In the genomic region with DNA sequence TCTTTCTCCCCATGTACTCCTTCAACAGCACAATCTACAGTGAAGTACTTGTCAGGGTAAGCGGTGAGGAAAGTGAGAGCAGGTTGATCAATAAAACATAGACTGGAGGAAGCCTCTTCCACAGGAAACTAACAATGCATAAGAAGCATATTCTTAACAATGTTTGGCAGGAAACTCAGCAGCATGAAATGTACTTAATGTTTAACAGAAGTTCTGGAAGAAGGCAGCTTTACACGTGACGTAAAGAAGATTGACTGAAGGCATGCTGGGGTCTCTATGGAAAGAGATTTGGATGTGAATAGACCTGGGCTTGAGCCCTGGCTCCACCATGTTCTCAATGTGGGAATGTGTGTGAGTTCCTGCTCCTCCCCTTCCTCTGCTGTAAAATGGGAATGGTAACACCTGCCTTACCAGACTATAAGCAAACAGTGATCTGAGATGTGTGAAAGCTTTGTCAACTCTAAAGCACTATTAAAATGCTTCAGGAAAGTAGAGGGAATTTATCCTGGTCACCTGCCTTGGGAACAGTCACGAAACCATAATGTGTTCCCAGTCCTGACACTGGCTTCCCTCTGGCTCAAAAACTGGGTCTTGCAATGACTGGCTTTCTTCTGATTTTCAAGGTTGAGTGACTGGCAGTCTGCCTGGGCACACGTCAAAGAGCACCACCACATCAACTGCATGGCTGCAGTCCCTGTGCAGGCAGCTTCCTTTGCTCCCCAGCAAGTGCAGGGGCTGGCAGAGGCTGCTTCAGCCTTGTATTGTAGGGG, we compare ENCODE assay signal across 22 cellular contexts.
A peak's percentile ranks its signal among the peaks of the same experiment; 100 is the strongest.
DNase-seq lines count a peak whose midpoint lies in the region; ATAC-seq and TF ChIP-seq lines count a peak whose summit lies in the region.
"Had no signal": no experiment of that assay in that cellular context is flagged by ENCODE, and none has a peak within 500 bp of the region (broad histone marks: within the 10 kb centered on the region; RNA-seq: fewer than 3 reads in every experiment).

No MANE protein-coding gene starts in this region.

- no peaks in the 10 kb centered on the region for H3K27me3 ChIP-seq in testis
- H3K27me3 ChIP-seq: heart left ventricle, sigmoid colon, upper lobe of left lung had no signal

- no peaks in the 10 kb centered on the region for H3K4me1 ChIP-seq in testis
- H3K4me1 ChIP-seq: heart left ventricle, left ventricle myocardium inferior, parathyroid adenoma, upper lobe of left lung had no signal

- TF ChIP-seq CTCF in testis (IDR thresholded peaks at IDR 0.05): no peak

- H3K36me3 ChIP-seq in testis (ENCODE audit: low read depth, missing control alignments): no peaks in the 10 kb centered on the region
- H3K36me3 ChIP-seq: heart left ventricle, left ventricle myocardium inferior, sigmoid colon, upper lobe of left lung had no signal

- no peak overlapping the region for H3K4me3 ChIP-seq in testis
- H3K4me3 ChIP-seq: heart left ventricle, left ventricle myocardium inferior, sigmoid colon, upper lobe of left lung had no signal

- no peaks in the 10 kb centered on the region for H3K9me3 ChIP-seq in testis
- H3K9me3 ChIP-seq: sigmoid colon, upper lobe of left lung had no signal

- intact Hi-C loops in testis (cut with DNase I; ENCODE audit: low total_unique reads): no loop called here

- TF ChIP-seq POLR2A in testis (IDR thresholded peaks at IDR 0.05): no peak

- H3K27ac ChIP-seq in testis: no peak overlapping the region
- H3K27ac ChIP-seq: heart left ventricle, left ventricle myocardium inferior, parathyroid adenoma, sigmoid colon, upper lobe of left lung had no signal

- DNase-seq in NCI-H2081 (lab: John Stamatoyannopoulos, UW) (peak; percentile 11 to 61), NCI-H2081 treated with DMSO at 0.1 percent for 48 hours (lab: John Stamatoyannopoulos, UW) (no peak), NCI-H774 (lab: John Stamatoyannopoulos, UW) (peak; percentile 88), cerebellum (ENCODE audit: low spot score) (peak; percentile 52), testis (peak; percentile 54), NCI-H2196 treated with DMSO at 0.1 percent for 48 hours (lab: John Stamatoyannopoulos, UW; ENCODE audit: unreplicated experiment) (no peak)
- DNase-seq: activated CD8-positive, alpha-beta T cell treated with anti-CD3 and anti-CD28 coated beads for 36 hours; activated T-cell treated with anti-CD3 and anti-CD28 coated beads for 4 hours; Calu3; dermis blood vessel endothelial cell; heart left ventricle; KG1; left ventricle myocardium inferior; MV-4-11; NCI-H1930; sigmoid colon; stimulated activated CD4-positive, alpha-beta T cell treated with anti-CD3 and anti-CD28 coated beads, Interleukin-15, amount 100 ng/mL, for 24 hours; upper lobe of left lung had no signal

- WGBS in testis, 2 donors: 68% methylated on average over 5 of the region's 5 CpGs

- ATAC-seq in GM19328 (IDR thresholded peaks at IDR 0.05; ENCODE audit: unreplicated experiment): no peak
- ATAC-seq in HG03108 (IDR thresholded peaks at IDR 0.05; ENCODE audit: unreplicated experiment): no peak
- ATAC-seq: activated CD8-positive, alpha-beta T cell treated with anti-CD3 and anti-CD28 coated beads for 36 hours; heart left ventricle; natural killer cell treated with Interleukin-12 subunit alpha and Interleukin-12 subunit beta and Interleukin-15 and Interleukin-18, amount 100 ng/mL, for 72 hours had no signal

Comparison
In these comparisons a context has a peak if more than half of its experiments do, and no peak if none do; other contexts are left out.
1. DNase-seq: peak in NCI-H2081 (2 of 2), NCI-H774 (single experiment), cerebellum (single experiment) and testis (single experiment); none in NCI-H2081 treated with DMSO at 0.1 percent for 48 hours (single experiment) and NCI-H2196 treated with DMSO at 0.1 percent for 48 hours (single experiment).